16 cellular contexts compared by ENCODE assay signal in the genomic region with DNA sequence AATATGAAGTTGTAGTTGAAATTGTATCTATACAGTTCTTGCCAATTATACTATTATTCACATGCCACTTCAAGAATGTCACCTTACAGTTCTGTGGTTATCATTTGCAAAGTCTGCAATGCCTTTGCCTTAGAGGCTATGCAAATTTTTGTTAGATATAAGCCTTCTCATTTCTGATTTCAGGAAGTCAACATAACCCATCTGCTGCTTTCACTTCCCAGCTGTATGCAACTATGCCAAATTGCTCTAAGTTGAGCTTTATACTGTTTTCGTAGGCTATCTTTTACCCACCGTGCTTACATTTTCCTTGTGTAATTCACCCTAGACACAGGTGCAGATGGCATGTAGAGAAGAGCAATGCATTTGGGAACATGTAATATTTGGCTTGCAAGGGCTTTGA.
"Had no signal": no experiment of that assay in that cellular context is flagged by ENCODE, and none has a peak within 500 bp of the region (broad histone marks: within the 10 kb centered on the region; RNA-seq: fewer than 3 reads in every experiment).

No MANE protein-coding gene starts in this region.

- H3K9me3 ChIP-seq: gastrocnemius medialis, left lung, thoracic aorta had no signal

- H3K27ac Mint-ChIP-seq: activated CD4-positive, alpha-beta memory T cell treated with anti-CD3 and anti-CD28 coated beads, Interleukin-2, amount 10 ng/mL, durations not matched to agents 7 days and 5 days; activated CD4-positive, alpha-beta T cell treated with anti-CD3 and anti-CD28 coated beads for 36 hours; activated naive CD8-positive, alpha-beta T cell treated with anti-CD3 and anti-CD28 coated beads, Interleukin-2, amount 50 U/mL, for 24 hours; activated T-cell treated with anti-CD3 and anti-CD28 coated beads, Interleukin-2, amount 50 U/mL, for 72 hours had no signal

- H3K4me3 ChIP-seq: cardiac muscle cell, gastrocnemius medialis, left lung, stomach, thoracic aorta, uterus had no signal

- FAIRE-seq: astrocyte, keratinocyte had no signal

- H3K27me3 ChIP-seq: cardiac muscle cell, gastrocnemius medialis, left lung, stomach, uterus had no signal

- H3K4me1 ChIP-seq: gastrocnemius medialis, left lung, stomach, uterus had no signal

- DNase-seq: activated CD4-positive, alpha-beta memory T cell treated with anti-CD3 and anti-CD28 coated beads, Interleukin-2, amount 10 ng/mL, durations not matched to agents 7 days and 5 days; activated CD4-positive, alpha-beta T cell treated with anti-CD3 and anti-CD28 coated beads for 36 hours; activated naive CD8-positive, alpha-beta T cell treated with anti-CD3 and anti-CD28 coated beads, Interleukin-2, amount 50 U/mL, for 24 hours; activated T-cell treated with anti-CD3 and anti-CD28 coated beads, Interleukin-2, amount 50 U/mL, for 72 hours; gastrocnemius medialis; left lung; retina; stimulated activated CD4-positive, alpha-beta T cell treated with anti-CD3 and anti-CD28 coated beads, Interleukin-4, amount 100 ng/mL, for 1 hour; stimulated activated CD8-positive, alpha-beta memory T cell treated with anti-CD3 and anti-CD28 coated beads, Interleukin-4, amount 100 ng/mL, for 48 hours; stomach; uterus; WERI-Rb-1 had no signal

- H3K4me3 Mint-ChIP-seq: activated CD4-positive, alpha-beta memory T cell treated with anti-CD3 and anti-CD28 coated beads, Interleukin-2, amount 10 ng/mL, durations not matched to agents 7 days and 5 days; activated CD4-positive, alpha-beta T cell treated with anti-CD3 and anti-CD28 coated beads for 36 hours; activated naive CD8-positive, alpha-beta T cell treated with anti-CD3 and anti-CD28 coated beads, Interleukin-2, amount 50 U/mL, for 24 hours; activated T-cell treated with anti-CD3 and anti-CD28 coated beads, Interleukin-2, amount 50 U/mL, for 72 hours had no signal

- H3K27me3 Mint-ChIP-seq: activated CD4-positive, alpha-beta memory T cell treated with anti-CD3 and anti-CD28 coated beads, Interleukin-2, amount 10 ng/mL, durations not matched to agents 7 days and 5 days; activated CD4-positive, alpha-beta T cell treated with anti-CD3 and anti-CD28 coated beads for 36 hours; activated naive CD8-positive, alpha-beta T cell treated with anti-CD3 and anti-CD28 coated beads, Interleukin-2, amount 50 U/mL, for 24 hours had no signal

- H3K27ac ChIP-seq: cardiac muscle cell, gastrocnemius medialis, left lung, stomach, thoracic aorta, uterus, WERI-Rb-1 had no signal

- H3K4me1 Mint-ChIP-seq: activated CD4-positive, alpha-beta memory T cell treated with anti-CD3 and anti-CD28 coated beads, Interleukin-2, amount 10 ng/mL, durations not matched to agents 7 days and 5 days; activated CD4-positive, alpha-beta T cell treated with anti-CD3 and anti-CD28 coated beads for 36 hours; activated naive CD8-positive, alpha-beta T cell treated with anti-CD3 and anti-CD28 coated beads, Interleukin-2, amount 50 U/mL, for 24 hours had no signal

- H3K36me3 ChIP-seq: cardiac muscle cell, gastrocnemius medialis, left lung, stomach, thoracic aorta, uterus, WERI-Rb-1 had no signal
